Comparison of ENCODE assay signal across 8 cellular contexts in the genomic region with DNA sequence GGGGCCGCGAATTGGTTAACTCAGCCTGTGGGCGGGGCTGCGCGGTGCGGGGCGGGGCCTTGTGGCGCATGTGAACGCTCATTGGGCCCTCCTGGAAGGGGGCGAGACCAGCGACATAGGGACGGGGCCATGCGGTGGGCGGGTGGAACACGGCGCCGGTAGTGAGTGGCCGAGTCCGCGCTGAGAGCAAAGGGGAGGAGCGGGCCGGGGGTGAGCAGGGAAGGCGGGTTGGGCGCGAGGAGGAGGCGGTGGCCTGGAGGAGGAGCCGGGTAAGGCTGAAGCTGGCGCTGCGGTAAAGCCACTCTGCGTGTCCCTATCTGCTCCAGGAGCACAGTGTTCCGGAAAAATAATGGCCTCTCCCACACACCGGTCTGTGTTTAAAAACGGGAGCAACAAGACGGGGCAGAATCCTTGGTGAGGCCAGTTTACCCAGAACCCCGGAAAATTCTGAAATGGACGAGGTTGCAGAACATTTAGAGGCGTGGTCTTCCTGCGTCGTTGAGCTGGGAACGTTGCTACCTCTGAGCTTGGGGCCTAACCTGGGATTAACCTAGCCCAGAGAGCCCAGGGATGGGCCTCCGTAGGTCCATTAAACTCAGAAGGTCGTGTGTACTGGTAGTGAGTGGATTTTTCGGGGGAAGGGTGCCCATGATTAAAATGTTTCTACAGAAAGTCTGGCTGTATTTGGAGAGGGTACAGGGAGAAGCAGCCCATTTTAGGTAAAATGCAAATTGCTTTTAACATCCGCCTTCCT. TPM values are rescaled to one million over a fixed set of nuclear protein-coding genes. Genes with fewer than 3 reads are reported as not detected.
DNase-seq lines count a peak whose midpoint lies in the region; ATAC-seq, FAIRE-seq and TF ChIP-seq lines count a peak whose summit lies in the region.

No MANE protein-coding gene starts in this region.

- H3K9me1 ChIP-seq in endothelial cell of umbilical vein (replicated peaks; ENCODE audit: control insufficient read depth, extremely low read depth, insufficient read depth, low read length): no peaks in the 10 kb centered on the region

- H3K9ac ChIP-seq in OCI-LY1 (ENCODE audit: low read length) (peak overlapping the region; percentile 77), endothelial cell of umbilical vein (replicated peaks; ENCODE audit: extremely low read depth, insufficient read depth, low read length) (peak overlapping the region; percentile 76)

- peaks cover 18% of the 10 kb centered on the region for H3K4me1 ChIP-seq in OCI-LY1 (ENCODE audit: insufficient read depth, low read length, severe bottlenecking)
- peaks cover 11% of the 10 kb centered on the region for H3K4me1 ChIP-seq in endothelial cell of umbilical vein (ENCODE audit: control insufficient read depth, extremely low read depth, insufficient read depth, low read length)
- H3K4me1 ChIP-seq in mononuclear cell (ENCODE audit: insufficient read depth, low read length): peaks cover 31% of the 10 kb centered on the region

- H3K9me2 ChIP-seq in OCI-LY1 (ENCODE audit: low read depth, low read length): no peaks in the 10 kb centered on the region

- H3K9me3 ChIP-seq in OCI-LY1 (ENCODE audit: low read length): no peaks in the 10 kb centered on the region
- no peaks in the 10 kb centered on the region for H3K9me3 ChIP-seq in endothelial cell of umbilical vein (replicated peaks; ENCODE audit: control insufficient read depth, insufficient read depth, low read length)
- no peaks in the 10 kb centered on the region for H3K9me3 ChIP-seq in mononuclear cell (ENCODE audit: low read depth, low read length)

- TF ChIP-seq CTCF in OCI-LY1 (IDR thresholded peaks at IDR 0.05; ENCODE audit: low read length) (no peak), endothelial cell of umbilical vein (IDR thresholded peaks at IDR 0.05; ENCODE audit: extremely low read depth in 1 of 2, insufficient read depth in 1 of 2, low read depth in 1 of 2, low read length in 2 of 2) (no peak)

- ATAC-seq in GM21526 (IDR thresholded peaks at IDR 0.05; ENCODE audit: low FRiP score, unreplicated experiment): peak; percentile 91

- peak overlapping the region; percentile 98 for H3K4me2 ChIP-seq in OCI-LY1 (ENCODE audit: low read length)
- H3K4me2 ChIP-seq in endothelial cell of umbilical vein (ENCODE audit: insufficient read depth, low read length): peak overlapping the region; percentile 93

- H4K20me1 ChIP-seq in OCI-LY1 (ENCODE audit: insufficient read depth, low read length) (no peaks in the 10 kb centered on the region), endothelial cell of umbilical vein (replicated peaks; ENCODE audit: control insufficient read depth, extremely low read depth, insufficient read depth, low read length) (no peaks in the 10 kb centered on the region)

- intact Hi-C loops in endothelial cell of umbilical vein (cut with micrococcal nuclease): loop anchor here (1.0 kb wide), 6 partner anchors 12 to 322 kb away; partner anchors contain the start of genes LZIC, NMNAT1, TMEM201 and UBE4B

- H3K4me3 ChIP-seq in OCI-LY1 (ENCODE audit: low read depth, low read length, poor library complexity, severe bottlenecking): peak overlapping the region; percentile 75
- H3K4me3 ChIP-seq in endothelial cell of umbilical vein (replicated peaks in 1 of 3; ENCODE audit: insufficient read depth in 1 of 3, low read depth in 1 of 3, low read length in 3 of 3): peak overlapping the region; percentile 35 to 70 (median 37)
- peak overlapping the region; percentile 82 for H3K4me3 ChIP-seq in mononuclear cell (ENCODE audit: low read length)

- DNase-seq in DMS 273 (lab: John Stamatoyannopoulos, UW; ENCODE audit: unreplicated experiment) (peak; percentile 99), HuH-7 (ENCODE audit: low spot score) (peak; percentile 89), activated T-cell treated with anti-CD3 and anti-CD28 coated beads for 1 hour (ENCODE audit: low read depth) (peak; percentile 100), endothelial cell of umbilical vein (ENCODE audit: low read depth, low spot score) (peak; percentile 99)
- DNase-seq in stimulated activated CD8-positive, alpha-beta memory T cell treated with anti-CD3 and anti-CD28 coated beads, Interleukin-2, amount 100 ng/mL, for 48 hours (ENCODE audit: low read depth in 2 of 2): peak; percentile 100

- TSS peak; percentile 49 for BruUV-seq in endothelial cell of umbilical vein (replicated peaks; lab: Mats Ljungman, UMichigan)

- CTCF ChIA-PET in endothelial cell of umbilical vein (lab: Charles Lee): interaction anchor here (0.8 to 1.2 kb wide), 9 partner anchors 16 to 299 kb away, joined by 3 to 9 read pairs (median 4); partner anchors contain the start of gene KIF1B

- no peaks in the 10 kb centered on the region for H3F3A ChIP-seq in OCI-LY1 (ENCODE audit: insufficient read depth, low read length)

- H2AFZ ChIP-seq in OCI-LY1 (ENCODE audit: low read length) (peak overlapping the region; percentile 98), endothelial cell of umbilical vein (ENCODE audit: low read depth, low read length) (peak overlapping the region; percentile 89)

- H3K27ac ChIP-seq in OCI-LY1 (ENCODE audit: low read depth, low read length, poor library complexity, severe bottlenecking) (peak overlapping the region; percentile 82), endothelial cell of umbilical vein (ENCODE audit: insufficient read depth, low read depth, low read length) (peak overlapping the region; percentile 61)

- H3K79me2 ChIP-seq in OCI-LY1 (ENCODE audit: insufficient read depth, low read length): no peaks in the 10 kb centered on the region
- H3K79me2 ChIP-seq in endothelial cell of umbilical vein (ENCODE audit: control insufficient read depth, insufficient read depth, low read length): peaks cover 5% of the 10 kb centered on the region

- dilution Hi-C loops in endothelial cell of umbilical vein (cut with MboI; ENCODE audit: extremely low pct_ligation_motif_present, low sequenced_read_pairs): no loop called here

- peak; percentile 99 for FAIRE-seq in endothelial cell of umbilical vein (lab: Jason Lieb, UNC)

- H3K36me3 ChIP-seq in OCI-LY1 (ENCODE audit: insufficient read depth, low read length) (no peaks in the 10 kb centered on the region), endothelial cell of umbilical vein (ENCODE audit: control insufficient read depth in 2 of 2, extremely low read depth in 1 of 2, insufficient read depth in 2 of 2, low read length in 2 of 2) (no peaks in the 10 kb centered on the region)

- POLR2A ChIA-PET in endothelial cell of umbilical vein (lab: Charles Lee): interaction anchor here (0.6 to 1.2 kb wide), 3 partner anchors 17 to 46 kb away, joined by 3 to 5 read pairs (median 5); partner anchors contain the start of genes LZIC and NMNAT1

- peak; percentile 44 for TF ChIP-seq POLR2A in endothelial cell of umbilical vein (IDR thresholded peaks at IDR 0.05; ENCODE audit: low read depth, low read length)

- H3K27me3 ChIP-seq in OCI-LY1 (ENCODE audit: insufficient read depth, low read length) (no peaks in the 10 kb centered on the region), endothelial cell of umbilical vein (ENCODE audit: control insufficient read depth in 2 of 2, insufficient read depth in 2 of 2, low read length in 2 of 2) (no peaks in the 10 kb centered on the region), mononuclear cell (ENCODE audit: insufficient read depth, low read length) (no peaks in the 10 kb centered on the region)

TF ChIP-seq in endothelial cell of umbilical vein, 7 proteins besides CTCF, POLR2A, EP300 and RAD21:
- TF ChIP-seq POLR2AphosphoS5 (IDR thresholded peaks at IDR 0.05; ENCODE audit: insufficient read depth, low read depth, low read length): peak; percentile 54
- no peak for TF ChIP-seq JUN (IDR thresholded peaks at IDR 0.05; ENCODE audit: borderline replicate concordance, insufficient read depth, insufficient read length, low read depth)
- peak; percentile 36 for TF ChIP-seq MAX (IDR thresholded peaks at IDR 0.05; ENCODE audit: insufficient read depth, insufficient read length)
TF ChIP-seq in endothelial cell of umbilical vein: peak in this region for 2.

RNA-seq across cellular contexts. Expression of gene CTNNBIP1, which starts 0.5 kb away (rescaled TPM):
- total RNA-seq in endothelial cell of umbilical vein (31.7 and 37.2 TPM in 2 replicates), mononuclear cell (13.6 TPM)
- 23.1 and 26.6 TPM in 2 replicates for polyA plus RNA-seq in endothelial cell of umbilical vein
- polyA plus RNA-seq in endothelial cell of umbilical vein (2011; cell fraction: cytosol; rRNA removed): 21.3 and 33.2 TPM in 2 replicates
- polyA plus RNA-seq in endothelial cell of umbilical vein (2011; cell fraction: nucleus; rRNA removed): 12.9 and 13.6 TPM in 2 replicates
- polyA plus RNA-seq in endothelial cell of umbilical vein (2012): 38.7 and 40.7 TPM in 2 replicates
- 17.0 and 23.9 TPM in 2 replicates for polyA minus RNA-seq in endothelial cell of umbilical vein
- 7.4 TPM for polyA minus RNA-seq in endothelial cell of umbilical vein (2011; cell fraction: cytosol; rRNA and poly(A)+ RNA removed)
- polyA minus RNA-seq in endothelial cell of umbilical vein (2011; cell fraction: nucleus; rRNA and poly(A)+ RNA removed): 4.1 and 5.2 TPM in 2 replicates

RNA-seq across cellular contexts. Expression of gene LZIC, which starts 32.6 kb away (rescaled TPM):
- total RNA-seq in endothelial cell of umbilical vein: 22.7 and 23.4 TPM in 2 replicates
- polyA plus RNA-seq in endothelial cell of umbilical vein: 2.9 and 3.7 TPM in 2 replicates
- polyA plus RNA-seq in endothelial cell of umbilical vein (2011; cell fraction: cytosol; rRNA removed): 7.5 and 7.7 TPM in 2 replicates
- 4.1 and 6.7 TPM in 2 replicates for polyA plus RNA-seq in endothelial cell of umbilical vein (2011; cell fraction: nucleus; rRNA removed)
- polyA plus RNA-seq in endothelial cell of umbilical vein (2012): 17.0 and 27.1 TPM in 2 replicates
- polyA minus RNA-seq in endothelial cell of umbilical vein: 6.0 and 6.3 TPM in 2 replicates
- 9.6 TPM for polyA minus RNA-seq in endothelial cell of umbilical vein (2011; cell fraction: cytosol; rRNA and poly(A)+ RNA removed)
- 2.6 and 3.7 TPM in 2 replicates for polyA minus RNA-seq in endothelial cell of umbilical vein (2011; cell fraction: nucleus; rRNA and poly(A)+ RNA removed)
- 28.1 TPM for total RNA-seq in mononuclear cell

RNA-seq across cellular contexts. Expression of gene NMNAT1, which starts 32.7 kb away (rescaled TPM):
- total RNA-seq in endothelial cell of umbilical vein (7.4 and 9.8 TPM in 2 replicates), mononuclear cell (1.7 TPM)
- polyA plus RNA-seq in endothelial cell of umbilical vein: 4.4 and 4.8 TPM in 2 replicates
- 5.0 and 5.2 TPM in 2 replicates for polyA plus RNA-seq in endothelial cell of umbilical vein (2011; cell fraction: cytosol; rRNA removed)
- 3.0 and 4.0 TPM in 2 replicates for polyA plus RNA-seq in endothelial cell of umbilical vein (2011; cell fraction: nucleus; rRNA removed)
- polyA plus RNA-seq in endothelial cell of umbilical vein (2012): 16.2 and 22.0 TPM in 2 replicates
- polyA minus RNA-seq in endothelial cell of umbilical vein: 6.3 and 7.2 TPM in 2 replicates
- 3.1 TPM for polyA minus RNA-seq in endothelial cell of umbilical vein (2011; cell fraction: cytosol; rRNA and poly(A)+ RNA removed)
- 1.4 and 3.5 TPM in 2 replicates for polyA minus RNA-seq in endothelial cell of umbilical vein (2011; cell fraction: nucleus; rRNA and poly(A)+ RNA removed)

Comparison
In these comparisons a context has a peak if more than half of its experiments do, and no peak if none do; other contexts are left out.
1. Peak in every context shown above with its lines: DNase-seq, ATAC-seq, H3K4me3 ChIP-seq and H3K27ac ChIP-seq.